8 cellular contexts compared by ENCODE assay signal in genomic region chr19:16074488-16075365, GRCh38. TPM values are rescaled to one million over a fixed set of nuclear protein-coding genes. Genes with fewer than 3 reads are reported as not detected.
DNase-seq lines count a peak whose midpoint lies in the region; ATAC-seq and TF ChIP-seq lines count a peak whose summit lies in the region.

No MANE protein-coding gene starts in this region.

- H3K79me2 ChIP-seq in parathyroid adenoma, result peaks cover under 1% of the 10 kb centered on the region

- H3K4me1 ChIP-seq in BLaER1, result peaks cover 56% of the 10 kb centered on the region
- H3K4me1 ChIP-seq in parathyroid adenoma, result no peaks in the 10 kb centered on the region

- H3K4me3 ChIP-seq in BLaER1 (no peak overlapping the region), dorsolateral prefrontal cortex (peak overlapping the region in 5 of 59 donors; percentile 78 to 94 (median 87)), parathyroid adenoma (ENCODE audit: low read depth, low read length) (no peak overlapping the region)

- peaks cover 8% of the 10 kb centered on the region for H4K20me1 ChIP-seq in BLaER1

- DNase-seq in M059J (ENCODE audit: low read depth) (peak; percentile 21), dorsolateral prefrontal cortex (no peak), A172 (ENCODE audit: low spot score) (no peak)
- no peak for DNase-seq in stimulated activated naive CD4-positive, alpha-beta T cell (lab: John Stamatoyannopoulos, UW)

- H2AFZ ChIP-seq in parathyroid adenoma, result no peak overlapping the region

- H3K4me2 ChIP-seq in BLaER1 (peak overlapping the region; percentile 90), parathyroid adenoma (ENCODE audit: low read length) (no peak overlapping the region)

- H3K27me3 ChIP-seq in BLaER1 (no peaks in the 10 kb centered on the region), dorsolateral prefrontal cortex (no peaks in the 10 kb centered on the region), parathyroid adenoma (ENCODE audit: control insufficient read depth, insufficient read depth, low read length) (no peaks in the 10 kb centered on the region)

- peak overlapping the region; percentile 99 for H3K27ac ChIP-seq in BLaER1
- H3K27ac ChIP-seq in dorsolateral prefrontal cortex, result peak overlapping the region in 55 of 59 donors; percentile 38 to 100 (median 98)
- peak overlapping the region; percentile 91 for H3K27ac ChIP-seq in parathyroid adenoma

- H3K36me3 ChIP-seq in BLaER1 (no peaks in the 10 kb centered on the region; the same call in 1 of the 2 replicates), parathyroid adenoma (ENCODE audit: control insufficient read depth, insufficient read depth, low read length) (no peaks in the 10 kb centered on the region)

- H3K9ac ChIP-seq in BLaER1, result peak overlapping the region; percentile 99; the same call in 1 of the 2 replicates
- H3K9ac ChIP-seq in parathyroid adenoma, result no peak overlapping the region

- ATAC-seq in activated CD4-positive, CD25-positive, alpha-beta regulatory T cell treated with anti-CD3 and anti-CD28 coated beads, Interleukin-2, amount 50 U/mL, for 24 hours, result no peak
- ATAC-seq in HG02938 (IDR thresholded peaks at IDR 0.05; ENCODE audit: unreplicated experiment), result no peak

- TF ChIP-seq CTCF in dorsolateral prefrontal cortex (IDR thresholded peaks at IDR 0.05 in 54 of 56, conservative IDR thresholded peaks at IDR 0.05 in 2 of 56; ENCODE audit: low read depth in 1 of 56, partially characterized antibody in 56 of 56), result no peak
- no peak for TF ChIP-seq CTCF in parathyroid adenoma (IDR thresholded peaks at IDR 0.05)

- no peaks in the 10 kb centered on the region for H3K9me3 ChIP-seq in BLaER1
- H3K9me3 ChIP-seq in parathyroid adenoma (ENCODE audit: control insufficient read depth, low read length), result no peaks in the 10 kb centered on the region

- intact Hi-C loops in dorsolateral prefrontal cortex (cut with DNase I), result loop anchor here in 1 of 2 donors (5.0 kb wide), 1 partner anchor 32 kb away; no protein-coding TSS in a partner anchor

RNA-seq across cellular contexts. Expression of gene TPM4, which starts 1.6 kb away (rescaled TPM):
- 1,087 and 1,450 TPM in 2 replicates for total RNA-seq in M059J (2014; rRNA removed; shearing (Covaris generic))
- total RNA-seq in dorsolateral prefrontal cortex, result 100 to 1,000 TPM in 72 of 120 experiments, 10 to 100 TPM in 48; 76.8 to 148 (median 102) TPM
- total RNA-seq in A172 (2014; rRNA removed; shearing (Covaris generic)), result 1,516 and 1,534 TPM in 2 replicates

RNA-seq across cellular contexts. Expression of gene RAB8A, which starts 37.0 kb away (rescaled TPM):
- 110 and 159 TPM in 2 replicates for total RNA-seq in M059J (2014; rRNA removed; shearing (Covaris generic))
- 10 to 100 TPM; 21.7 to 52.7 (median 32.7) TPM for total RNA-seq in dorsolateral prefrontal cortex
- 60.3 and 60.8 TPM in 2 replicates for total RNA-seq in A172 (2014; rRNA removed; shearing (Covaris generic))
